Comparison of ENCODE assay signal across 7 cellular contexts in genomic region chr15:41894791-41895463, GRCh38. TPM values are rescaled to one million over a fixed set of nuclear protein-coding genes. Genes with fewer than 3 reads are reported as not detected.
DNase-seq lines count a peak whose midpoint lies in the region; ATAC-seq lines count a peak whose summit lies in the region.

No MANE protein-coding gene starts in this region.

- peaks cover 2% of the 10 kb centered on the region for H3K36me3 Mint-ChIP-seq in activated CD8-positive, alpha-beta memory T cell treated with anti-CD3 and anti-CD28 coated beads, Interleukin-2, amount 10 ng/mL, durations not matched to agents 7 days and 5 days

- peaks cover 3 to 27% (median 18%) of the 10 kb centered on the region in 5 donors for H3K4me1 ChIP-seq in subcutaneous abdominal adipose tissue (ENCODE audit: control insufficient read depth in 5 of 5, insufficient read depth in 5 of 5, low read length in 5 of 5)

- no peaks in the 10 kb centered on the region for H3K27me3 ChIP-seq in subcutaneous abdominal adipose tissue (ENCODE audit: control insufficient read depth in 5 of 5, insufficient read depth in 4 of 5, low read length in 5 of 5)

- no peaks in the 10 kb centered on the region for H3K9me3 Mint-ChIP-seq in activated CD8-positive, alpha-beta memory T cell treated with anti-CD3 and anti-CD28 coated beads, Interleukin-2, amount 10 ng/mL, durations not matched to agents 7 days and 5 days (ENCODE audit: low read depth)

- peak overlapping the region; percentile 68 for H3K4me3 Mint-ChIP-seq in activated CD8-positive, alpha-beta memory T cell treated with anti-CD3 and anti-CD28 coated beads, Interleukin-2, amount 10 ng/mL, durations not matched to agents 7 days and 5 days

- H3K4me1 Mint-ChIP-seq in activated CD8-positive, alpha-beta memory T cell treated with anti-CD3 and anti-CD28 coated beads, Interleukin-2, amount 10 ng/mL, durations not matched to agents 7 days and 5 days = peaks cover 34% of the 10 kb centered on the region

- ATAC-seq in GM18508 (IDR thresholded peaks at IDR 0.05; ENCODE audit: insufficient read depth, unreplicated experiment) (peak; percentile 68), HG02870 (IDR thresholded peaks at IDR 0.05; ENCODE audit: unreplicated experiment) (peak; percentile 88)
- peak; percentile 98 for ATAC-seq in activated CD8-positive, alpha-beta memory T cell treated with anti-CD3 and anti-CD28 coated beads, Interleukin-2, amount 10 ng/mL, durations not matched to agents 7 days and 5 days

- H3K9me3 ChIP-seq in subcutaneous abdominal adipose tissue (ENCODE audit: control insufficient read depth in 5 of 5, low read length in 5 of 5) = no peaks in the 10 kb centered on the region

- CTCF ChIA-PET in activated CD8-positive, alpha-beta memory T cell treated with anti-CD3 and anti-CD28 coated beads, Interleukin-2, amount 10 ng/mL, durations not matched to agents 7 days and 5 days (lab: Charles Lee) = interaction anchor here (0.7 to 5.2 kb wide), 10 partner anchors 9 to 122 kb away, joined by 3 to 47 read pairs (median 4); partner anchors contain the start of gene MAPKBP1

- peak overlapping the region; percentile 37 for H3K27ac ChIP-seq in subcutaneous abdominal adipose tissue (ENCODE audit: low read depth, low read length)

- peaks cover 0 to 36% (median 20%) of the 10 kb centered on the region in 5 donors for H3K36me3 ChIP-seq in subcutaneous abdominal adipose tissue (ENCODE audit: control insufficient read depth in 5 of 5, insufficient read depth in 5 of 5, low read length in 5 of 5)

- H3K27ac Mint-ChIP-seq in activated CD8-positive, alpha-beta memory T cell treated with anti-CD3 and anti-CD28 coated beads, Interleukin-2, amount 10 ng/mL, durations not matched to agents 7 days and 5 days = peak overlapping the region; percentile 96

- peak overlapping the region in 2 of 5 donors; percentile 32 to 60 for H3K9ac ChIP-seq in subcutaneous abdominal adipose tissue (ENCODE audit: low read length in 5 of 5)

- H3K27me3 Mint-ChIP-seq in activated CD8-positive, alpha-beta memory T cell treated with anti-CD3 and anti-CD28 coated beads, Interleukin-2, amount 10 ng/mL, durations not matched to agents 7 days and 5 days = no peaks in the 10 kb centered on the region

- H3K4me3 ChIP-seq in subcutaneous abdominal adipose tissue (ENCODE audit: low read depth in 1 of 5, low read length in 5 of 5) = peak overlapping the region in 4 of 5 donors; percentile 38 to 54 (median 42)

- DNase-seq in NCI-H345 treated with DMSO at 0.1 percent for 48 hours (lab: John Stamatoyannopoulos, UW; ENCODE audit: unreplicated experiment) (peak; percentile 49), epidermal melanocyte (ENCODE audit: insufficient read length, low spot score) (peak; percentile 63), non-pigmented ciliary epithelial cell (ENCODE audit: low read depth) (peak; percentile 44)
- peak; percentile 96 for DNase-seq in activated CD8-positive, alpha-beta memory T cell treated with anti-CD3 and anti-CD28 coated beads, Interleukin-2, amount 10 ng/mL, durations not matched to agents 7 days and 5 days

RNA-seq across cellular contexts. Expression of gene SPTBN5, which starts 1.1 kb away (rescaled TPM):
- total RNA-seq in activated CD8-positive, alpha-beta memory T cell treated with anti-CD3 and anti-CD28 coated beads, Interleukin-2, amount 10 ng/mL, durations not matched to agents 7 days and 5 days = under 1 TPM; 0.54 to 0.91 TPM

RNA-seq across cellular contexts. Expression of gene PLA2G4B, which starts 56.3 kb away (rescaled TPM):
- 1 to 10 TPM; 2.8 to 7.7 TPM for total RNA-seq in activated CD8-positive, alpha-beta memory T cell treated with anti-CD3 and anti-CD28 coated beads, Interleukin-2, amount 10 ng/mL, durations not matched to agents 7 days and 5 days

Comparison
In these comparisons a context has a peak if more than half of its experiments do, and no peak if none do; other contexts are left out.
1. Peak in every context shown above with its lines: DNase-seq, ATAC-seq, H3K4me3 ChIP-seq and H3K27ac ChIP-seq.
2. DNase-seq: peak in every context shown above with its lines; median percentile 96 in activated CD8-positive, alpha-beta memory T cell treated with anti-CD3 and anti-CD28 coated beads, Interleukin-2, amount 10 ng/mL, durations not matched to agents 7 days and 5 days; 63 in epidermal melanocyte; 49 in NCI-H345 treated with DMSO at 0.1 percent for 48 hours; 44 in non-pigmented ciliary epithelial cell.